In the genomic region with DNA sequence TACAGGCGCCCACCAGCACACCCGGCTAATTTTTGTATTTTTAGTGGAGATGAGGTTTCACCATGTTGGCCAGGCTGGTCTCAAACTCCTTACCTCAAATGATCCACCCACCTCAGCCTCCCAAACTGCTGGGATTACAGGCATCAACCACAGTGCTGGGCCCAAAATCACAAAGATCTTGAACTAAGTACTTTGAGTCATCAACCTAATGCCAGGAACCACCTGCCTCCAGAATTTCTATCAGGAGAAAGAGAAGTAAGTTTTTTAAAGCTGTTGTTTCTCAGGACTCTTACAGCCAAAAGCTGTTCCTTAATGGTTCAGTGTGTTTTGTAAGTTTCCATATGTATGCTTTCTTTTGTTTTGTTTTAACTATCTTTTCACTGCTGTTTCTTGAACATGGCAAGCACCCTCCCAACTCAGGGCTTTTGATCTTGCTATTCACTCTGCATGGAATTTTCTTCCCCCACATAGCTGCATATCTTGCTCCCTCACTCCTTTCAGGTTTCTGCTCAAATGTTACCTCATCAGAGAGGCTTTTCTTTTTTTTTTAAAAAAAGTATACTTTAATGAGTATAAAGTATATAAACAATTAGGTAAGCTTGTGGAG, we compare ENCODE assay signal across 25 cellular contexts.
"Had no signal": no experiment of that assay in that cellular context is flagged by ENCODE, and none has a peak within 500 bp of the region (broad histone marks: within the 10 kb centered on the region; RNA-seq: fewer than 3 reads in every experiment).

No MANE protein-coding gene starts in this region.

- ATAC-seq: activated CD4-positive, CD25-positive, alpha-beta regulatory T cell treated with anti-CD3 and anti-CD28 coated beads, Interleukin-2, amount 50 U/mL, for 24 hours; body of pancreas; gastroesophageal sphincter; left lung; right lobe of liver; stimulated activated effector memory CD8-positive, alpha-beta T cell treated with anti-CD3 and anti-CD28 coated beads, Interleukin-12 subunit alpha, Interleukin-12 subunit beta, amount 100 ng/mL, for 72 hours; stimulated activated naive CD8-positive, alpha-beta T cell treated with anti-CD3 and anti-CD28 coated beads, Interleukin-15, amount 100 ng/mL, for 72 hours had no signal

- H3K36me3 ChIP-seq: gastroesophageal sphincter, left lung, right lobe of liver, upper lobe of left lung had no signal

- FAIRE-seq: colon, islet of Langerhans, TTC549 had no signal

- H3K4me3 ChIP-seq: body of pancreas, gastroesophageal sphincter, hepatocyte, left lung, lung, right lobe of liver, upper lobe of left lung had no signal

- H3K27ac ChIP-seq: body of pancreas, gastroesophageal sphincter, hepatocyte, left lung, right lobe of liver, upper lobe of left lung, VCaP had no signal

- DNase-seq: activated CD4-positive, alpha-beta T cell treated with anti-CD3 and anti-CD28 coated beads for 48 hours; activated CD4-positive, alpha-beta T cell treated with anti-CD3 and anti-CD28 coated beads, Interleukin-2, amount 50 U/mL, for 48 hours; activated CD8-positive, alpha-beta memory T cell treated with anti-CD3 and anti-CD28 coated beads for 24 hours; activated effector memory CD4-positive, alpha-beta T cell treated with Interleukin-2 at 50 U/mL for 16 hours; activated naive CD4-positive, alpha-beta T cell treated with Interleukin-2 at 50 U/mL for 16 hours; aorta; body of pancreas; effector CD8-positive, alpha-beta T cell; left lung; right lobe of liver; stimulated activated CD4-positive, alpha-beta T cell treated with anti-CD3 and anti-CD28 coated beads, Interleukin-12 subunit alpha, Interleukin-12 subunit beta, amount 100 ng/mL, for 4 hours; stimulated activated CD4-positive, alpha-beta T cell treated with anti-CD3 and anti-CD28 coated beads, Interleukin-4, amount 100 ng/mL, for 1 hour; stimulated activated naive CD8-positive, alpha-beta T cell treated with anti-CD3 and anti-CD28 coated beads, Interleukin-15, amount 100 ng/mL, for 72 hours; substantia nigra; T-helper 9 cell; upper lobe of left lung had no signal

- H3K27me3 ChIP-seq: body of pancreas, gastroesophageal sphincter, hepatocyte, right lobe of liver, upper lobe of left lung had no signal

- H3K4me1 ChIP-seq: body of pancreas, gastroesophageal sphincter, left lung, right lobe of liver, upper lobe of left lung had no signal

- H3K9me3 ChIP-seq: body of pancreas, gastroesophageal sphincter, left lung, right lobe of liver, upper lobe of left lung had no signal
